In the genomic region with DNA sequence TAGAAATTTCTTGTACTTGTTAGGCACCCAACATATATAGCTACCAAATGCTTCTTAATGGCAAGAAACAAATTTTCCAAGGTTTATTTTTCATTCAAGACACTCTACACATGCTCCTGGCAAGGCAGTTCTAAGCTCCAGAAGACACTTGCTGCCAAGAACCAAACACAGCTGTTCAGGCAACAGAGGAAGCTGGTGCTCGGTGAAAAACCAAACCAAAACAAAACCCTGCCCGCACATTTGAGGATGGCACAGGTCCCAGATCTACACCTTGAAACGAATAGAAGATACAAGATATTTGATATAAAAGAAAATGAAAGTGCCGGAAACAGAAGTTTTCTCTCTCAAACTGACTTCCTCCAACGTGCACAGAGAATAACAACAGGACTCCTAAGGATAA, we compare ENCODE assay signal across 1 cellular context.
TF ChIP-seq lines count a peak whose summit lies in the region.

No MANE protein-coding gene starts in this region.

TF ChIP-seq in GM12878, 131 proteins besides CTCF, POLR2A, EP300 and RAD21:
- TF ChIP-seq, protein P1, sequence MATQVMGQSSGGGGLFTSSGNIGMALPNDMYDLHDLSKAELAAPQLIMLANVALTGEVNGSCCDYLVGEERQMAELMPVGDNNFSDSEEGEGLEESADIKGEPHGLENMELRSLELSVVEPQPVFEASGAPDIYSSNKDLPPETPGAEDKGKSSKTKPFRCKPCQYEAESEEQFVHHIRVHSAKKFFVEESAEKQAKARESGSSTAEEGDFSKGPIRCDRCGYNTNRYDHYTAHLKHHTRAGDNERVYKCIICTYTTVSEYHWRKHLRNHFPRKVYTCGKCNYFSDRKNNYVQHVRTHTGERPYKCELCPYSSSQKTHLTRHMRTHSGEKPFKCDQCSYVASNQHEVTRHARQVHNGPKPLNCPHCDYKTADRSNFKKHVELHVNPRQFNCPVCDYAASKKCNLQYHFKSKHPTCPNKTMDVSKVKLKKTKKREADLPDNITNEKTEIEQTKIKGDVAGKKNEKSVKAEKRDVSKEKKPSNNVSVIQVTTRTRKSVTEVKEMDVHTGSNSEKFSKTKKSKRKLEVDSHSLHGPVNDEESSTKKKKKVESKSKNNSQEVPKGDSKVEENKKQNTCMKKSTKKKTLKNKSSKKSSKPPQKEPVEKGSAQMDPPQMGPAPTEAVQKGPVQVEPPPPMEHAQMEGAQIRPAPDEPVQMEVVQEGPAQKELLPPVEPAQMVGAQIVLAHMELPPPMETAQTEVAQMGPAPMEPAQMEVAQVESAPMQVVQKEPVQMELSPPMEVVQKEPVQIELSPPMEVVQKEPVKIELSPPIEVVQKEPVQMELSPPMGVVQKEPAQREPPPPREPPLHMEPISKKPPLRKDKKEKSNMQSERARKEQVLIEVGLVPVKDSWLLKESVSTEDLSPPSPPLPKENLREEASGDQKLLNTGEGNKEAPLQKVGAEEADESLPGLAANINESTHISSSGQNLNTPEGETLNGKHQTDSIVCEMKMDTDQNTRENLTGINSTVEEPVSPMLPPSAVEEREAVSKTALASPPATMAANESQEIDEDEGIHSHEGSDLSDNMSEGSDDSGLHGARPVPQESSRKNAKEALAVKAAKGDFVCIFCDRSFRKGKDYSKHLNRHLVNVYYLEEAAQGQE (IDR thresholded peaks at IDR 0.05; ENCODE audit: low read depth, low read length), result no peak
- TF ChIP-seq GABPA (IDR thresholded peaks at IDR 0.05; ENCODE audit: low read depth) (peak; percentile 38; the same call in 1 of the 2 replicates), TCF12 (IDR thresholded peaks at IDR 0.05; ENCODE audit: low read depth, low read length) (no peak), KLF5 (IDR thresholded peaks at IDR 0.05; ENCODE audit: partially characterized antibody) (no peak), MYB (IDR thresholded peaks at IDR 0.05; ENCODE audit: borderline replicate concordance, low read depth, low read length) (no peak), CHD1 (IDR thresholded peaks at IDR 0.05; ENCODE audit: low read depth, low read length) (no peak), SREBF2 (IDR thresholded peaks at IDR 0.05; ENCODE audit: low read length) (no peak)
- TF ChIP-seq, protein P2, sequence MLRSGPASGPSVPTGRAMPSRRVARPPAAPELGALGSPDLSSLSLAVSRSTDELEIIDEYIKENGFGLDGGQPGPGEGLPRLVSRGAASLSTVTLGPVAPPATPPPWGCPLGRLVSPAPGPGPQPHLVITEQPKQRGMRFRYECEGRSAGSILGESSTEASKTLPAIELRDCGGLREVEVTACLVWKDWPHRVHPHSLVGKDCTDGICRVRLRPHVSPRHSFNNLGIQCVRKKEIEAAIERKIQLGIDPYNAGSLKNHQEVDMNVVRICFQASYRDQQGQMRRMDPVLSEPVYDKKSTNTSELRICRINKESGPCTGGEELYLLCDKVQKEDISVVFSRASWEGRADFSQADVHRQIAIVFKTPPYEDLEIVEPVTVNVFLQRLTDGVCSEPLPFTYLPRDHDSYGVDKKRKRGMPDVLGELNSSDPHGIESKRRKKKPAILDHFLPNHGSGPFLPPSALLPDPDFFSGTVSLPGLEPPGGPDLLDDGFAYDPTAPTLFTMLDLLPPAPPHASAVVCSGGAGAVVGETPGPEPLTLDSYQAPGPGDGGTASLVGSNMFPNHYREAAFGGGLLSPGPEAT (IDR thresholded peaks at IDR 0.05; ENCODE audit: low read depth), result no peak
